In genomic region chr13:111925146-111925875, GRCh38 we compare ENCODE assay signal across 23 cellular contexts.
"Had no signal": no experiment of that assay in that cellular context is flagged by ENCODE, and none has a peak within 500 bp of the region (broad histone marks: within the 10 kb centered on the region; RNA-seq: fewer than 3 reads in every experiment).

No MANE protein-coding gene starts in this region.

- H3K36me3 ChIP-seq: WERI-Rb-1 had no signal

- ATAC-seq: activated CD8-positive, alpha-beta T cell treated with anti-CD3 and anti-CD28 coated beads, Interleukin-2, amount 10 ng/mL, durations not matched to agents 7 days and 5 days; Panc1; Right ventricle myocardium inferior had no signal

- DNase-seq: activated CD4-positive, alpha-beta T cell treated with anti-CD3 and anti-CD28 coated beads for 48 hours; activated CD4-positive, alpha-beta T cell treated with anti-CD3 and anti-CD28 coated beads, Interleukin-2, amount 50 U/mL, for 4 hours; activated CD8-positive, alpha-beta memory T cell treated with anti-CD3 and anti-CD28 coated beads, Interleukin-2, amount 50 U/mL, for 48 hours; activated CD8-positive, alpha-beta T cell treated with anti-CD3 and anti-CD28 coated beads, Interleukin-2, amount 10 ng/mL, durations not matched to agents 7 days and 5 days; activated naive CD4-positive, alpha-beta T cell treated with Interleukin-2 at 50 U/mL for 16 hours; activated T-cell treated with anti-CD3 and anti-CD28 coated beads, Interleukin-2, amount 50 U/mL, for 1 hour; amygdala; KG1; NCI-H1092; NCI-H1930; NCI-H2171 treated with DMSO at 0.1 percent for 48 hours; NCI-H345; NCI-H510A; NCI-H526 treated with DMSO at 0.1 percent for 48 hours; NCI-H82; NK-92 treated with Interleukin-12 subunit alpha and Interleukin-12 subunit beta, amount 100 ng/mL, for 24 hours; OCI-M1; RPMI8226; T-helper 1 cell; WERI-Rb-1 had no signal

- H3K27ac ChIP-seq: SK-N-MC, WERI-Rb-1 had no signal

- H3K4me3 ChIP-seq: SK-N-MC had no signal
